33 cellular contexts compared by ENCODE assay signal in the genomic region with DNA sequence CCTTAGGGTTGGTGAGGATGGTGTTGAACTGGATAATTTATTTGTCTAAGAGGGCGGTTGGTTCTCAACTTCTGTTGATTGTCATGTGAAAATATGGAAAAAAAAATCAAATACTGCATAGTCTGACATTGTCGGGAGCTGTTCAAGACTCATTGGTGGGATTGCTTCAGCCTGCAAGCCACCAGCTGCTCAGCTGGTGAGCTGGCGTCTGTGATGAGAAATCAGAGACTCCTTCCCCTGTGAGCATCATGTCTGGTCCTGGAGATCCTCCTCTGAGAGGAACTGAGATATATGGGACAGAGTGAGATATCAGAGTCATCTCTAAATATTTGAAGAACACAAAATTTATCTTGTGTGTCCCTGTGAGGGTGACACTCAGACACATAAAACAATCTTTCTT.
"Had no signal": no experiment of that assay in that cellular context is flagged by ENCODE, and none has a peak within 500 bp of the region (broad histone marks: within the 10 kb centered on the region; RNA-seq: fewer than 3 reads in every experiment).

No MANE protein-coding gene starts in this region.

- H3K4me1 ChIP-seq: adrenal gland, body of pancreas, breast epithelium had no signal

- ATAC-seq: activated CD4-positive, alpha-beta T cell treated with anti-CD3 and anti-CD28 coated beads for 36 hours; activated CD4-positive, CD25-positive, alpha-beta regulatory T cell treated with anti-CD3 and anti-CD28 coated beads, Interleukin-2, amount 50 U/mL, for 24 hours; activated CD8-positive, alpha-beta T cell treated with anti-CD3 and anti-CD28 coated beads for 36 hours; activated naive CD4-positive, alpha-beta T cell treated with anti-CD3 and anti-CD28 coated beads, Interleukin-2, amount 50 U/mL, for 72 hours; activated T-cell treated with anti-CD3 and anti-CD28 coated beads, Interleukin-2, amount 50 U/mL, for 4 hours; activated T-cell treated with anti-CD3 and anti-CD28 coated beads, Interleukin-2, amount 50 U/mL, for 72 hours; activated T-helper 17 cell treated with anti-CD3 and anti-CD28 coated beads, Interleukin-2, amount 50 U/mL, for 72 hours; body of pancreas; WTC11 had no signal

- H3K27ac ChIP-seq: adrenal gland, body of pancreas, brain microvascular endothelial cell, breast epithelium, WERI-Rb-1 had no signal

- H3K4me3 ChIP-seq: adrenal gland, body of pancreas, breast epithelium had no signal

- H3K9me3 ChIP-seq: adrenal gland, body of pancreas, breast epithelium had no signal

- H3K27me3 ChIP-seq: adrenal gland, body of pancreas, brain microvascular endothelial cell, breast epithelium had no signal

- DNase-seq: activated CD4-positive, alpha-beta T cell treated with anti-CD3 and anti-CD28 coated beads for 1 hour; activated CD4-positive, alpha-beta T cell treated with anti-CD3 and anti-CD28 coated beads for 36 hours; activated CD4-positive, alpha-beta T cell treated with anti-CD3 and anti-CD28 coated beads for 48 hours; activated CD4-positive, alpha-beta T cell treated with anti-CD3 and anti-CD28 coated beads, Interleukin-2, amount 10 ng/mL, durations not matched to agents 7 days and 5 days; activated CD4-positive, alpha-beta T cell treated with anti-CD3 and anti-CD28 coated beads, Interleukin-2, amount 50 U/mL, for 48 hours; activated CD4-positive, CD25-positive, alpha-beta regulatory T cell; activated CD8-positive, alpha-beta memory T cell treated with anti-CD3 and anti-CD28 coated beads, Interleukin-2, amount 50 U/mL, for 4 hours; activated CD8-positive, alpha-beta T cell treated with anti-CD3 and anti-CD28 coated beads for 36 hours; activated effector memory CD4-positive, alpha-beta T cell treated with anti-CD3 and anti-CD28 coated beads, Interleukin-2, amount 50 U/mL, for 16 hours; activated gamma-delta T cell treated with Interleukin-2 at 50 U/mL for 16 hours; activated naive CD4-positive, alpha-beta T cell; activated naive CD4-positive, alpha-beta T cell treated with anti-CD3 and anti-CD28 coated beads for 36 hours; activated naive CD4-positive, alpha-beta T cell treated with anti-CD3 and anti-CD28 coated beads, Interleukin-2, amount 50 U/mL, for 16 hours; activated naive CD8-positive, alpha-beta T cell treated with anti-CD3 and anti-CD28 coated beads for 36 hours; activated T-cell treated with anti-CD3 and anti-CD28 coated beads for 4 hours; activated T-cell treated with anti-CD3 and anti-CD28 coated beads, Interleukin-2, amount 50 U/mL, for 1 hour; activated T-cell treated with anti-CD3 and anti-CD28 coated beads, Interleukin-2, amount 50 U/mL, for 4 hours; activated T-cell treated with anti-CD3 and anti-CD28 coated beads, Interleukin-2, amount 50 U/mL, for 72 hours; adrenal gland; amniotic stem cell; aorta; body of pancreas; brain microvascular endothelial cell; central memory CD4-positive, alpha-beta T cell; T-helper 1 cell; T-helper 2 cell; T-helper 9 cell; WERI-Rb-1 had no signal

- H3K36me3 ChIP-seq: adrenal gland, brain microvascular endothelial cell, breast epithelium, WERI-Rb-1 had no signal
